9 cellular contexts compared by ENCODE assay signal in genomic region chr7:5703572-5704533, GRCh38.
DNase-seq lines count a peak whose midpoint lies in the region; ATAC-seq and TF ChIP-seq lines count a peak whose summit lies in the region.
"Had no signal": no experiment of that assay in that cellular context is flagged by ENCODE, and none has a peak within 500 bp of the region (broad histone marks: within the 10 kb centered on the region; RNA-seq: fewer than 3 reads in every experiment).

No MANE protein-coding gene starts in this region.

- DNase-seq in right lobe of liver (no peak), coronary artery (ENCODE audit: low spot score) (no peak), cerebellum (ENCODE audit: low spot score) (no peak), NCI-H2196 treated with DMSO at 0.1 percent for 48 hours (lab: John Stamatoyannopoulos, UW; ENCODE audit: unreplicated experiment) (no peak)
- no peak for DNase-seq in stimulated activated CD8-positive, alpha-beta memory T cell treated with anti-CD3 and anti-CD28 coated beads, Interleukin-4, amount 100 ng/mL, for 48 hours

- H3K27me3 ChIP-seq in liver (ENCODE audit: control insufficient read depth in 4 of 4, insufficient read depth in 4 of 4, low read length in 3 of 4) (no peaks in the 10 kb centered on the region), right lobe of liver (no peaks in the 10 kb centered on the region), neutrophil (no peaks in the 10 kb centered on the region)

- H3K36me3 ChIP-seq in liver (ENCODE audit: control insufficient read depth in 4 of 4, insufficient read depth in 3 of 4, low read depth in 1 of 4, low read length in 3 of 4) (peaks cover 2 to 22% (median 17%) of the 10 kb centered on the region in 4 donors), right lobe of liver (peaks cover 0 to 16% (median 5%) of the 10 kb centered on the region in 4 donors), neutrophil (peaks cover 30% of the 10 kb centered on the region)
- H3K36me3 ChIP-seq: prostate gland had no signal

- WGBS in liver, result 57% methylated on average over 15 of the region's 15 CpGs
- 46% methylated on average over 15 of the region's 15 CpGs for WGBS in right lobe of liver (ENCODE audit: insufficient coverage, low coverage, low lambda C conversion rate, missing lambda C conversion rate)

- TF ChIP-seq CTCF in liver (IDR thresholded peaks at IDR 0.05; ENCODE audit: low read depth, low read length, missing input control) (no peak), right lobe of liver (IDR thresholded peaks at IDR 0.05) (no peak), coronary artery (IDR thresholded peaks at IDR 0.05) (no peak), neutrophil (IDR thresholded peaks at IDR 0.05) (no peak)

- H3K27ac ChIP-seq in liver (ENCODE audit: low read depth in 1 of 2, low read length in 2 of 2) (peak overlapping the region; percentile 24 to 39), right lobe of liver (no peak overlapping the region), coronary artery (peak overlapping the region; percentile 37 to 75), neutrophil (peak overlapping the region; percentile 68)

- TF ChIP-seq POLR2A in right lobe of liver (IDR thresholded peaks at IDR 0.05), result no peak

- H3K4me3 ChIP-seq in liver (ENCODE audit: low read depth in 1 of 3, low read length in 3 of 3), result no peak overlapping the region
- H3K4me3 ChIP-seq in right lobe of liver, result no peak overlapping the region
- H3K4me3 ChIP-seq in coronary artery, result peak overlapping the region; percentile 35
- peak overlapping the region in 1 of 2 experiments; percentile 8 for H3K4me3 ChIP-seq in neutrophil (ENCODE audit: low read depth in 1 of 2, low read length in 1 of 2)
- H3K4me3 ChIP-seq: prostate gland had no signal

- ATAC-seq in right lobe of liver (no peak), HG02763 (IDR thresholded peaks at IDR 0.05; ENCODE audit: unreplicated experiment) (no peak)

- H3K9me3 ChIP-seq in liver (ENCODE audit: control insufficient read depth in 4 of 4, low read length in 3 of 4) (no peaks in the 10 kb centered on the region), right lobe of liver (peaks cover 0 to 1% (median 0%) of the 10 kb centered on the region in 4 donors), neutrophil (no peaks in the 10 kb centered on the region)
- H3K9me3 ChIP-seq: prostate gland had no signal

- H3K9ac ChIP-seq in liver (ENCODE audit: low read depth in 1 of 2, low read length in 2 of 2), result no peak overlapping the region

- no peak for TF ChIP-seq RAD21 in liver (IDR thresholded peaks at IDR 0.05)

- peaks cover 0 to 11% (median 11%) of the 10 kb centered on the region in 4 donors for H3K4me1 ChIP-seq in liver (ENCODE audit: control insufficient read depth in 4 of 4, insufficient read depth in 4 of 4, low read length in 3 of 4)
- H3K4me1 ChIP-seq in right lobe of liver, result peaks cover 0 to 13% (median 6%) of the 10 kb centered on the region in 4 donors
- H3K4me1 ChIP-seq in neutrophil (ENCODE audit: control insufficient read depth in 1 of 2, insufficient read depth in 1 of 2, low read depth in 1 of 2, low read length in 1 of 2), result peaks cover 31% of the 10 kb centered on the region in 2 experiments
- H3K4me1 ChIP-seq: prostate gland had no signal

- intact Hi-C loops in right lobe of liver (cut with DNase I), result loop anchor here in 1 of 2 donors (10.0 kb wide), 1 partner anchor 209 kb away; no protein-coding TSS in a partner anchor

TF ChIP-seq in liver, 16 proteins besides CTCF, POLR2A, EP300 and RAD21:
- TF ChIP-seq YY1 (IDR thresholded peaks at IDR 0.05) (peak; percentile 40), GABPA (IDR thresholded peaks at IDR 0.05 in 1 of 2, conservative IDR thresholded peaks at IDR 0.05 in 1 of 2) (no peak)

Comparison
In these comparisons a context has a peak if more than half of its experiments do, and no peak if none do; other contexts are left out.
1. H3K27ac ChIP-seq: peak in liver (2 of 2), coronary artery (2 of 2) and neutrophil (single experiment); none in right lobe of liver (0 of 3).